In genomic region chr6:106325336-106326178, GRCh38 we compare ENCODE assay signal across 1 cellular context.
A peak's percentile ranks its signal among the peaks of the same experiment; 100 is the strongest.
TF ChIP-seq lines count a peak whose summit lies in the region.

Gene ATG5, minus strand, starts transcription at chr6:106325760. Its CDS starts 9,552 bp downstream, at chr6:106316208.

TF ChIP-seq in HepG2, 621 proteins besides CTCF, POLR2A, EP300 and RAD21 (continued from another document and continues in another):
- TF ChIP-seq ATF3 (CRISPR knock-in tag; IDR thresholded peaks at IDR 0.05) (peak; percentile 73; the same call in 1 of the 2 replicates), YEATS2 (CRISPR knock-in tag; IDR thresholded peaks at IDR 0.05; ENCODE audit: borderline replicate concordance) (peak; percentile 89; the same call in 1 of the 2 replicates), ZNF766 (CRISPR knock-in tag; IDR thresholded peaks at IDR 0.05; ENCODE audit: borderline replicate concordance) (peak; percentile 44; the same call in 1 of the 2 replicates), IRF1 (CRISPR knock-in tag; IDR thresholded peaks at IDR 0.05; ENCODE audit: low read depth) (no peak), GABPA (IDR thresholded peaks at IDR 0.05; ENCODE audit: low read depth, low read length) (peak; percentile 81), GABPA (CRISPR knock-in tag; IDR thresholded peaks at IDR 0.05; ENCODE audit: low read depth) (peak; percentile 93), THRA (CRISPR knock-in tag; IDR thresholded peaks at IDR 0.05; ENCODE audit: borderline replicate concordance) (no peak; the same call in none of the 2 replicates), ZFP37 (CRISPR knock-in tag; IDR thresholded peaks at IDR 0.05; ENCODE audit: borderline replicate concordance) (peak; percentile 80; the same call in 1 of the 2 replicates), GABPB1 (CRISPR knock-in tag; IDR thresholded peaks at IDR 0.05) (peak; percentile 97), ZNF660 (CRISPR knock-in tag; IDR thresholded peaks at IDR 0.05; ENCODE audit: borderline replicate concordance, low read depth) (no peak), ZNF33B (CRISPR knock-in tag; IDR thresholded peaks at IDR 0.05) (peak; percentile 12; the same call in 1 of the 2 replicates), ZSCAN12 (CRISPR knock-in tag; IDR thresholded peaks at IDR 0.05) (0 out of 2 replicates have a peak, but pooled peaks have one; percentile 19), ZNF24 (IDR thresholded peaks at IDR 0.05) (0 out of 2 replicates have a peak, but pooled peaks have one; percentile 31), BORCS8-MEF2B (CRISPR knock-in tag; IDR thresholded peaks at IDR 0.05) (peak; percentile 86), SMARCE1 (IDR thresholded peaks at IDR 0.05; ENCODE audit: borderline replicate concordance) (no peak), E2F2 (CRISPR knock-in tag; IDR thresholded peaks at IDR 0.05; ENCODE audit: borderline replicate concordance) (peak; percentile 77), MAFG (CRISPR knock-in tag; IDR thresholded peaks at IDR 0.05) (no peak), ZNF121 (CRISPR knock-in tag; IDR thresholded peaks at IDR 0.05) (peak; percentile 94), HINFP (CRISPR knock-in tag; IDR thresholded peaks at IDR 0.05; ENCODE audit: low read depth) (peak; percentile 72; the same call in 1 of the 2 replicates), ELF1 (CRISPR knock-in tag; IDR thresholded peaks at IDR 0.05) (peak; percentile 99), HMGA1 (CRISPR knock-in tag; conservative IDR thresholded peaks at IDR 0.05) (no peak), BCL6 (CRISPR knock-in tag; IDR thresholded peaks at IDR 0.05) (no peak; the same call in 1 of the 2 replicates), ZNF577 (CRISPR knock-in tag; IDR thresholded peaks at IDR 0.05; ENCODE audit: borderline replicate concordance, low read depth) (no peak), BRD4 (CRISPR knock-in tag; IDR thresholded peaks at IDR 0.05) (peak; percentile 59), PCBP1 (IDR thresholded peaks at IDR 0.05; ENCODE audit: borderline replicate concordance, low read depth, low read length) (peak; percentile 71; the same call in 1 of the 2 replicates), ZNF431 (CRISPR knock-in tag; IDR thresholded peaks at IDR 0.05; ENCODE audit: borderline replicate concordance, low read depth) (peak; percentile 40; the same call in 1 of the 2 replicates), ZMAT3 (CRISPR knock-in tag; conservative IDR thresholded peaks at IDR 0.05) (peak; percentile 67), KMT2A (CRISPR knock-in tag; IDR thresholded peaks at IDR 0.05) (peak; percentile 81), ZNF83 (CRISPR knock-in tag; IDR thresholded peaks at IDR 0.05; ENCODE audit: borderline replicate concordance) (peak; percentile 70; the same call in 1 of the 2 replicates), SIX4 (CRISPR knock-in tag; IDR thresholded peaks at IDR 0.05) (peak; percentile 58; the same call in 1 of the 2 replicates), NR2C2 (CRISPR knock-in tag; IDR thresholded peaks at IDR 0.05; ENCODE audit: borderline replicate concordance) (peak; percentile 91)
- TF ChIP-seq, protein P1, sequence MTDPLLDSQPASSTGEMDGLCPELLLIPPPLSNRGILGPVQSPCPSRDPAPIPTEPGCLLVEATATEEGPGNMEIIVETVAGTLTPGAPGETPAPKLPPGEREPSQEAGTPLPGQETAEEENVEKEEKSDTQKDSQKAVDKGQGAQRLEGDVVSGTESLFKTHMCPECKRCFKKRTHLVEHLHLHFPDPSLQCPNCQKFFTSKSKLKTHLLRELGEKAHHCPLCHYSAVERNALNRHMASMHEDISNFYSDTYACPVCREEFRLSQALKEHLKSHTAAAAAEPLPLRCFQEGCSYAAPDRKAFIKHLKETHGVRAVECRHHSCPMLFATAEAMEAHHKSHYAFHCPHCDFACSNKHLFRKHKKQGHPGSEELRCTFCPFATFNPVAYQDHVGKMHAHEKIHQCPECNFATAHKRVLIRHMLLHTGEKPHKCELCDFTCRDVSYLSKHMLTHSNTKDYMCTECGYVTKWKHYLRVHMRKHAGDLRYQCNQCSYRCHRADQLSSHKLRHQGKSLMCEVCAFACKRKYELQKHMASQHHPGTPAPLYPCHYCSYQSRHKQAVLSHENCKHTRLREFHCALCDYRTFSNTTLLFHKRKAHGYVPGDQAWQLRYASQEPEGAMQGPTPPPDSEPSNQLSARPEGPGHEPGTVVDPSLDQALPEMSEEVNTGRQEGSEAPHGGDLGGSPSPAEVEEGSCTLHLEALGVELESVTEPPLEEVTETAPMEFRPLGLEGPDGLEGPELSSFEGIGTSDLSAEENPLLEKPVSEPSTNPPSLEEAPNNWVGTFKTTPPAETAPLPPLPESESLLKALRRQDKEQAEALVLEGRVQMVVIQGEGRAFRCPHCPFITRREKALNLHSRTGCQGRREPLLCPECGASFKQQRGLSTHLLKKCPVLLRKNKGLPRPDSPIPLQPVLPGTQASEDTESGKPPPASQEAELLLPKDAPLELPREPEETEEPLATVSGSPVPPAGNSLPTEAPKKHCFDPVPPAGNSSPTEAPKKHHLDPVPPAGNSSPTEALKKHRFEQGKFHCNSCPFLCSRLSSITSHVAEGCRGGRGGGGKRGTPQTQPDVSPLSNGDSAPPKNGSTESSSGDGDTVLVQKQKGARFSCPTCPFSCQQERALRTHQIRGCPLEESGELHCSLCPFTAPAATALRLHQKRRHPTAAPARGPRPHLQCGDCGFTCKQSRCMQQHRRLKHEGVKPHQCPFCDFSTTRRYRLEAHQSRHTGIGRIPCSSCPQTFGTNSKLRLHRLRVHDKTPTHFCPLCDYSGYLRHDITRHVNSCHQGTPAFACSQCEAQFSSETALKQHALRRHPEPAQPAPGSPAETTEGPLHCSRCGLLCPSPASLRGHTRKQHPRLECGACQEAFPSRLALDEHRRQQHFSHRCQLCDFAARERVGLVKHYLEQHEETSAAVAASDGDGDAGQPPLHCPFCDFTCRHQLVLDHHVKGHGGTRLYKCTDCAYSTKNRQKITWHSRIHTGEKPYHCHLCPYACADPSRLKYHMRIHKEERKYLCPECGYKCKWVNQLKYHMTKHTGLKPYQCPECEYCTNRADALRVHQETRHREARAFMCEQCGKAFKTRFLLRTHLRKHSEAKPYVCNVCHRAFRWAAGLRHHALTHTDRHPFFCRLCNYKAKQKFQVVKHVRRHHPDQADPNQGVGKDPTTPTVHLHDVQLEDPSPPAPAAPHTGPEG (CRISPR knock-in tag; IDR thresholded peaks at IDR 0.05): peak; percentile 97
- TF ChIP-seq, protein P2, sequence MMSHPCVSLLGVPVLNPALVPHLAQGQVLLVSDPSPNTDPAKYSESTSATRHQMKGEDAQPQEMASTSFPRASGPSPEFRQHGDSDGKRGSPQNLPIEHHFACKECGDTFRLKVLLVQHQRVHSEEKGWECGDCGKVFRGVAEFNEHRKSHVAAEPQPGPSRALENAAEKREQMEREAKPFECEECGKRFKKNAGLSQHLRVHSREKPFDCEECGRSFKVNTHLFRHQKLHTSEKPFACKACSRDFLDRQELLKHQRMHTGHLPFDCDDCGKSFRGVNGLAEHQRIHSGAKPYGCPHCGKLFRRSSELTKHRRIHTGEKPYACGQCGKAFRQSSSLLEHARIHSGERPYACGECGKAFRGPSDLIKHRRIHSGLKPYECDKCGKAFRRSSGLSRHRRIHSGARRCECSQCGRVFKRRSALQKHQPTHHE (CRISPR knock-in tag; IDR thresholded peaks at IDR 0.05; ENCODE audit: borderline replicate concordance): peak; percentile 49; the same call in 1 of the 2 replicates
- TF ChIP-seq, protein P3, sequence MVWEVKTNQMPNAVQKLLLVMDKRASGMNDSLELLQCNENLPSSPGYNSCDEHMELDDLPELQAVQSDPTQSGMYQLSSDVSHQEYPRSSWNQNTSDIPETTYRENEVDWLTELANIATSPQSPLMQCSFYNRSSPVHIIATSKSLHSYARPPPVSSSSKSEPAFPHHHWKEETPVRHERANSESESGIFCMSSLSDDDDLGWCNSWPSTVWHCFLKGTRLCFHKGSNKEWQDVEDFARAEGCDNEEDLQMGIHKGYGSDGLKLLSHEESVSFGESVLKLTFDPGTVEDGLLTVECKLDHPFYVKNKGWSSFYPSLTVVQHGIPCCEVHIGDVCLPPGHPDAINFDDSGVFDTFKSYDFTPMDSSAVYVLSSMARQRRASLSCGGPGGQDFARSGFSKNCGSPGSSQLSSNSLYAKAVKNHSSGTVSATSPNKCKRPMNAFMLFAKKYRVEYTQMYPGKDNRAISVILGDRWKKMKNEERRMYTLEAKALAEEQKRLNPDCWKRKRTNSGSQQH (CRISPR knock-in tag; IDR thresholded peaks at IDR 0.05; ENCODE audit: low read depth): peak; percentile 30; the same call in 1 of the 2 replicates
- TF ChIP-seq, protein P4, sequence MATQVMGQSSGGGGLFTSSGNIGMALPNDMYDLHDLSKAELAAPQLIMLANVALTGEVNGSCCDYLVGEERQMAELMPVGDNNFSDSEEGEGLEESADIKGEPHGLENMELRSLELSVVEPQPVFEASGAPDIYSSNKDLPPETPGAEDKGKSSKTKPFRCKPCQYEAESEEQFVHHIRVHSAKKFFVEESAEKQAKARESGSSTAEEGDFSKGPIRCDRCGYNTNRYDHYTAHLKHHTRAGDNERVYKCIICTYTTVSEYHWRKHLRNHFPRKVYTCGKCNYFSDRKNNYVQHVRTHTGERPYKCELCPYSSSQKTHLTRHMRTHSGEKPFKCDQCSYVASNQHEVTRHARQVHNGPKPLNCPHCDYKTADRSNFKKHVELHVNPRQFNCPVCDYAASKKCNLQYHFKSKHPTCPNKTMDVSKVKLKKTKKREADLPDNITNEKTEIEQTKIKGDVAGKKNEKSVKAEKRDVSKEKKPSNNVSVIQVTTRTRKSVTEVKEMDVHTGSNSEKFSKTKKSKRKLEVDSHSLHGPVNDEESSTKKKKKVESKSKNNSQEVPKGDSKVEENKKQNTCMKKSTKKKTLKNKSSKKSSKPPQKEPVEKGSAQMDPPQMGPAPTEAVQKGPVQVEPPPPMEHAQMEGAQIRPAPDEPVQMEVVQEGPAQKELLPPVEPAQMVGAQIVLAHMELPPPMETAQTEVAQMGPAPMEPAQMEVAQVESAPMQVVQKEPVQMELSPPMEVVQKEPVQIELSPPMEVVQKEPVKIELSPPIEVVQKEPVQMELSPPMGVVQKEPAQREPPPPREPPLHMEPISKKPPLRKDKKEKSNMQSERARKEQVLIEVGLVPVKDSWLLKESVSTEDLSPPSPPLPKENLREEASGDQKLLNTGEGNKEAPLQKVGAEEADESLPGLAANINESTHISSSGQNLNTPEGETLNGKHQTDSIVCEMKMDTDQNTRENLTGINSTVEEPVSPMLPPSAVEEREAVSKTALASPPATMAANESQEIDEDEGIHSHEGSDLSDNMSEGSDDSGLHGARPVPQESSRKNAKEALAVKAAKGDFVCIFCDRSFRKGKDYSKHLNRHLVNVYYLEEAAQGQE (IDR thresholded peaks at IDR 0.05; ENCODE audit: borderline replicate concordance in 1 of 2, low read depth in 1 of 2, low read length in 2 of 2): peak in 1 of 2 experiments; percentile 53; a peak in 1 of 4 replicates
- TF ChIP-seq, protein P5, sequence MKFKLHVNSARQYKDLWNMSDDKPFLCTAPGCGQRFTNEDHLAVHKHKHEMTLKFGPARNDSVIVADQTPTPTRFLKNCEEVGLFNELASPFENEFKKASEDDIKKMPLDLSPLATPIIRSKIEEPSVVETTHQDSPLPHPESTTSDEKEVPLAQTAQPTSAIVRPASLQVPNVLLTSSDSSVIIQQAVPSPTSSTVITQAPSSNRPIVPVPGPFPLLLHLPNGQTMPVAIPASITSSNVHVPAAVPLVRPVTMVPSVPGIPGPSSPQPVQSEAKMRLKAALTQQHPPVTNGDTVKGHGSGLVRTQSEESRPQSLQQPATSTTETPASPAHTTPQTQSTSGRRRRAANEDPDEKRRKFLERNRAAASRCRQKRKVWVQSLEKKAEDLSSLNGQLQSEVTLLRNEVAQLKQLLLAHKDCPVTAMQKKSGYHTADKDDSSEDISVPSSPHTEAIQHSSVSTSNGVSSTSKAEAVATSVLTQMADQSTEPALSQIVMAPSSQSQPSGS (CRISPR knock-in tag; IDR thresholded peaks at IDR 0.05): peak; percentile 80
- TF ChIP-seq, protein P6, sequence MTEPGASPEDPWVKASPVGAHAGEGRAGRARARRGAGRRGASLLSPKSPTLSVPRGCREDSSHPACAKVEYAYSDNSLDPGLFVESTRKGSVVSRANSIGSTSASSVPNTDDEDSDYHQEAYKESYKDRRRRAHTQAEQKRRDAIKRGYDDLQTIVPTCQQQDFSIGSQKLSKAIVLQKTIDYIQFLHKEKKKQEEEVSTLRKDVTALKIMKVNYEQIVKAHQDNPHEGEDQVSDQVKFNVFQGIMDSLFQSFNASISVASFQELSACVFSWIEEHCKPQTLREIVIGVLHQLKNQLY (CRISPR knock-in tag; IDR thresholded peaks at IDR 0.05): no peak
- TF ChIP-seq, protein P7, sequence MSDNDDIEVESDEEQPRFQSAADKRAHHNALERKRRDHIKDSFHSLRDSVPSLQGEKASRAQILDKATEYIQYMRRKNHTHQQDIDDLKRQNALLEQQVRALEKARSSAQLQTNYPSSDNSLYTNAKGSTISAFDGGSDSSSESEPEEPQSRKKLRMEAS (IDR thresholded peaks at IDR 0.05): peak; percentile 93
